In the genomic region with DNA sequence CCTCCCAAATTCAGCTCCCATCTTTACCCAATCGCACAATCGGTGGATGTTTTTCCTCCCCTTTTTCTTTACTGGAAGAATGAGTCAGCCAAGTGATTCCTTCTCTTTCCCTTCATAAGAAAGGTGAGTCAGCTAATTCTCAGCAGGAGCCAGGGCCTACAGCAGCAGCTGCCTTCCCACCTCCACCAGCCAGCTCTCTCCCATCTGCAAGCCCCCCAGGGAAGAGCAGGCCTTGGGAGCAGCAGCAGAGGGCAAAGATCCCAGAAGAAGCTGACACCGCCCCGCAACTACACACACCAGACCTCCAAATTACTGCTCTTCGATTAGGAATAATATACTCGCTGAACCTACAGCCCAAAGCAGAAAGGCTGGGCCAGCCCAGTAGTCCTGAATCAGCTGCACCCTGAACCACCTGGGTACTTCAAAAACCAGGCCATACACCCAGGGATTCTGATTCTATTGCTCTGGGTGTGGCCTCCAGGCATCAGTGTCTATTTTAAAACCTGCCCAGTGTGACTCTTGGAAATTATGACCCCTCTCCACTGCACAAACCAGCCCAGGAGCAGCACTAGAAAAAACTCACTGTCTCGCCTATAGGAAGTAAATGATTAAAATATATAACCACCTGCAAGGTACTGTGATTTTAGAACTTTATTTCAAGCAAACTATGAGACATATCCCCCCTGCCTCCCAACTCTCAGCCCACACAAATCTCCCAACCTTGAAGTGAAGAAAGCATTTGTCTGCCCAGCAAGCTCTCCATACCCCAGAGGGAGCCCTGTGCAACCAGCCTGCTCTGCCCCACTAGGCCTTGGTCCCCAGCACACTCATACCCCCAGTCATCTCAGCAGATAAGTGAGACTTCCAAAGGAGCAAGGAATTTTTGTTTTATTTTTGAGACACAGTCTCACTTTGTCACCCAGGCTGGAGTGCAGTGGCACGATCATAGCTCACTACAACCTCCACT, we compare ENCODE assay signal across 1 cellular context.
TF ChIP-seq lines count a peak whose summit lies in the region.

No MANE protein-coding gene starts in this region.

TF ChIP-seq in HCT116, 20 proteins besides CTCF, POLR2A, EP300 and RAD21 (continued from another document):
- peak; percentile 50 for TF ChIP-seq SIN3A (IDR thresholded peaks at IDR 0.05; ENCODE audit: low read depth)
